Comparison of ENCODE assay signal across 18 cellular contexts in the genomic region with DNA sequence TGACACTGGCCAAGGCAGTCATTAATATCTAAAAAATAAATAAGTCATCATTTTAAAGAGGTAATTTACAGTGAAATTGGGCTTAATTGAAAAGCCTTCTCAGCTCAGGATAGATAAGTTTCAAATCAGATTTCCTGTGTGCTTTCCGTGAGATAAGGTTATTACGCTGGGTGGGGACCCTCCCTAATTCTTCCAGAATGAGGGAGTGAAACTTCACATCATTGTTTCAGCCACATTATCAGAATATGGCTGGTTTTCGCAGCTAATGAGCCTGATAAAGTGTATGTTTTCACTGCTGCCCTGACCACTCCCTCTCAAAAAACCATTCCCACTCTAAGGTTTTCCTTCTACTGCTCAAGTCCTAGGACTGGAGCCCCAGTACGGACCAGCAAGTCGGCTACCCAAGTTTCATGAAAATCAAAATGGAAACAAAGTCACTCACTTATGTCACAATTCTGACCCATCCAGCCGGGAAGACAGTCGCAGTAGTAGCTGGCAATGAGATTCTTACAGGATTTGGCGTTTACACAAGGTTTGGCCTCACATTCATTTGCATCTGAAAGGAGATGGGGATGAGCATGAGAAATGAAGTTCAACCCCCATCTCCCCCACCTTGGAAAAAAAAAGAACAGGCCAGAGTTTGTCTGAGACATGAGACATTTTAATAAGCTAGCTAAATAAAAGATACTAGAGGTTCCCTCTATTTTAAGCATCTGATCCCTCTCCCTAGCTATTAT. TPM values are rescaled to one million over a fixed set of nuclear protein-coding genes. Genes with fewer than 3 reads are reported as not detected.
DNase-seq lines count a peak whose midpoint lies in the region; TF ChIP-seq lines count a peak whose summit lies in the region.
"Had no signal": no experiment of that assay in that cellular context is flagged by ENCODE, and none has a peak within 500 bp of the region (broad histone marks: within the 10 kb centered on the region; RNA-seq: fewer than 3 reads in every experiment).

No MANE protein-coding gene starts in this region.

- TF ChIP-seq POLR2A in breast epithelium (IDR thresholded peaks at IDR 0.05) (no peak), tibial nerve (IDR thresholded peaks at IDR 0.05) (no peak)

- in situ Hi-C loops in brain microvascular endothelial cell (cut with HindIII; ENCODE audit: low pct_ligation_motif_present, low sequenced_read_pairs) = no loop called here

- 76 to 79% methylated on average over 8 of the region's 8 CpGs for WGBS in tibial nerve, 2 donors

- H3K4me1 Mint-ChIP-seq in MCF 10A (ENCODE audit: insufficient read depth, unreplicated experiment) (peaks cover 5% of the 10 kb centered on the region), nephron (peaks cover 92% of the 10 kb centered on the region)
- H3K4me1 Mint-ChIP-seq: CD14-positive monocyte had no signal

- no peaks in the 10 kb centered on the region for H3K4me1 ChIP-seq in breast epithelium
- peaks cover 0 to 60% (median 20%) of the 10 kb centered on the region in 4 donors for H3K4me1 ChIP-seq in tibial nerve
- H3K4me1 ChIP-seq: colonic mucosa had no signal

- POLR2A ChIA-PET in MCF 10A (lab: Yijun Ruan, JAX) = interaction anchor here (0.6 to 2.2 kb wide), 4 partner anchors 10 to 867 kb away, joined by 3 to 11 read pairs (median 6); no protein-coding TSS in a partner anchor

- intact Hi-C loops in MCF 10A (cut with micrococcal nuclease) (no loop called here), breast epithelium (cut with DNase I; ENCODE audit: low total_unique reads) (no loop called here)

- H3K27ac Mint-ChIP-seq in MCF 10A (ENCODE audit: low read depth, unreplicated experiment) (peak overlapping the region; percentile 19), nephron (peak overlapping the region; percentile 82 to 93 (median 83))
- H3K27ac Mint-ChIP-seq: activated CD8-positive, alpha-beta T cell treated with anti-CD3 and anti-CD28 coated beads, Interleukin-2, amount 10 ng/mL, durations not matched to agents 7 days and 5 days had no signal

- H3K9me3 Mint-ChIP-seq in MCF 10A (ENCODE audit: unreplicated experiment) = no peaks in the 10 kb centered on the region
- no peaks in the 10 kb centered on the region for H3K9me3 Mint-ChIP-seq in nephron

- H3K36me3 Mint-ChIP-seq in MCF 10A (ENCODE audit: insufficient read depth, unreplicated experiment) (peaks cover 96% of the 10 kb centered on the region), nephron (ENCODE audit: low read depth) (peaks cover 78% of the 10 kb centered on the region)

- TF ChIP-seq CTCF in MCF 10A (IDR thresholded peaks at IDR 0.05; ENCODE audit: unreplicated experiment) (no peak), breast epithelium (IDR thresholded peaks at IDR 0.05) (no peak), brain microvascular endothelial cell (IDR thresholded peaks at IDR 0.05; ENCODE audit: low read depth, low read length, missing control alignments) (no peak), nephron (IDR thresholded peaks at IDR 0.05; ENCODE audit: unreplicated experiment in 3 of 3) (no peak), tibial nerve (IDR thresholded peaks at IDR 0.05) (no peak)

- no TSS peak for BruUV-seq in MCF 10A (replicated peaks; lab: Mats Ljungman, UMichigan)

- H3K27me3 ChIP-seq in breast epithelium (no peaks in the 10 kb centered on the region), brain microvascular endothelial cell (replicated peaks) (no peaks in the 10 kb centered on the region), tibial nerve (no peaks in the 10 kb centered on the region)
- H3K27me3 ChIP-seq: adrenal gland, colonic mucosa, suprapubic skin had no signal

- H3K4me3 Mint-ChIP-seq in MCF 10A (ENCODE audit: unreplicated experiment) (no peak overlapping the region), nephron (no peak overlapping the region)
- H3K4me3 Mint-ChIP-seq: activated CD8-positive, alpha-beta T cell treated with anti-CD3 and anti-CD28 coated beads, Interleukin-2, amount 10 ng/mL, durations not matched to agents 7 days and 5 days; CD14-positive monocyte had no signal

- H3K27ac ChIP-seq in breast epithelium = no peak overlapping the region
- peak overlapping the region; percentile 99 for H3K27ac ChIP-seq in brain microvascular endothelial cell
- peak overlapping the region in 3 of 4 donors; percentile 4 to 58 (median 53) for H3K27ac ChIP-seq in tibial nerve
- H3K27ac ChIP-seq: adrenal gland, colonic mucosa, suprapubic skin, WERI-Rb-1 had no signal

- H3K36me3 ChIP-seq in breast epithelium = peaks cover 12% of the 10 kb centered on the region
- peaks cover 75% of the 10 kb centered on the region for H3K36me3 ChIP-seq in brain microvascular endothelial cell (replicated peaks)
- peaks cover 0 to 74% (median 3%) of the 10 kb centered on the region in 3 donors for H3K36me3 ChIP-seq in tibial nerve
- H3K36me3 ChIP-seq: WERI-Rb-1 had no signal

- TF ChIP-seq EP300 in tibial nerve (IDR thresholded peaks at IDR 0.05) = no peak

- H3K4me3 ChIP-seq in breast epithelium (no peak overlapping the region), brain microvascular endothelial cell (ENCODE audit: low read depth, low read length) (no peak overlapping the region), tibial nerve (no peak overlapping the region)
- H3K4me3 ChIP-seq: adrenal gland, colonic mucosa, suprapubic skin had no signal

- H3K9me3 ChIP-seq in breast epithelium (no peaks in the 10 kb centered on the region), tibial nerve (no peaks in the 10 kb centered on the region)
- H3K9me3 ChIP-seq: adrenal gland, colonic mucosa, suprapubic skin had no signal

- CTCF ChIA-PET in MCF 10A (lab: Yijun Ruan, JAX) = interaction anchor here (0.7 to 2.2 kb wide), 10 partner anchors 10 to 258 kb away, joined by 3 to 18 read pairs (median 5); no protein-coding TSS in a partner anchor

- DNase-seq in MCF 10A (ENCODE audit: unreplicated experiment) = no peak
- no peak for DNase-seq in breast epithelium (ENCODE audit: low spot score in 2 of 2)
- no peak for DNase-seq in brain microvascular endothelial cell
- no peak for DNase-seq in tibial nerve (ENCODE audit: low spot score in 2 of 2)
- DNase-seq in germinal center (ENCODE audit: low spot score) = no peak
- DNase-seq in GM19240 (ENCODE audit: insufficient read length, low spot score) = no peak
- no peak for DNase-seq in stimulated activated CD4-positive, alpha-beta T cell treated with anti-CD3 and anti-CD28 coated beads, Interleukin-12 subunit alpha, Interleukin-12 subunit beta, amount 100 ng/mL, for 4 hours
- DNase-seq: 8988T; activated CD8-positive, alpha-beta T cell treated with anti-CD3 and anti-CD28 coated beads, Interleukin-2, amount 10 ng/mL, durations not matched to agents 7 days and 5 days; colonic mucosa; DMS79 treated with DMSO at 0.1 percent for 48 hours; NCI-H2171; NCI-H748 treated with DMSO at 0.1 percent for 48 hours; WERI-Rb-1 had no signal

- H3K27me3 Mint-ChIP-seq in MCF 10A (ENCODE audit: insufficient read depth, unreplicated experiment) = no peaks in the 10 kb centered on the region
- no peaks in the 10 kb centered on the region for H3K27me3 Mint-ChIP-seq in nephron (ENCODE audit: low read depth)

RNA-seq across cellular contexts. Expression of a gene that starts 24.6 kb away (rescaled TPM):
- 62.5 and 88.0 TPM in 2 replicates for total RNA-seq in MCF 10A (2022)
- 10 to 100 TPM; 49.0 to 97.9 (median 75.7) TPM for total RNA-seq in breast epithelium
- 100 to 1,000 TPM in 2 of 4 donors, 10 to 100 TPM in 2; 93.1 to 133 (median 112) TPM for total RNA-seq in tibial nerve

Comparison
In these comparisons a context has a peak if more than half of its experiments do, and no peak if none do; other contexts are left out.
1. H3K27ac ChIP-seq: peak in brain microvascular endothelial cell (single experiment) and tibial nerve (3 of 4); none in breast epithelium (0 of 2).